In the genomic region with DNA sequence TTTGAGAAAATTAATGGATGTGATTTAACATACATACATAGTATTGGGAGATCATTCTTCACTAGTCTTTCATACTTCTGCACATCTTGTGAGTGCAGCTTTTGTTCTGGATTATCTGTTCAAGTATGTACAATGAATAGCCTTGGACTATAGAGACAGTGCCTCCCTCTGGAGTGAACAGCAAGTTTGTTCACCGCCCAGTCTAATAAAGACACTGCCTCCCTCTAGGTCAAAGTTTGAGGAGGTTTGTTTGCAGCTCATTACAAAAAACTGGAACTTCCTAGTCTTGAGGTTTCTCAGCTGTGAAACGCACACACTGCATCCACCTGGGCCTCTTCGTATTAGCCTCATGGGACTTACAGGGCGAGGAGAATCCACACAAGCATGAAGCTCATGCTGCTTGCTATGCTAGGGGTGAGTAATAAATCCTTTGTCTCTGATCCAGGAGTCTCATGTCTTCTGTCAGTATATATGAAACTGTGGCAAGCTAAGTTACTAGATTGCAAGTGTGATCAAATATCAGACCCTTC, we compare ENCODE assay signal across 21 cellular contexts.
"Had no signal": no experiment of that assay in that cellular context is flagged by ENCODE, and none has a peak within 500 bp of the region (broad histone marks: within the 10 kb centered on the region; RNA-seq: fewer than 3 reads in every experiment).

No MANE protein-coding gene starts in this region.

- H3K36me3 ChIP-seq: thoracic aorta, upper lobe of left lung had no signal

- H3K4me1 Mint-ChIP-seq: activated CD4-positive, alpha-beta T cell treated with anti-CD3 and anti-CD28 coated beads, Interleukin-2, amount 10 ng/mL, durations not matched to agents 24 days and 14 days; activated naive CD8-positive, alpha-beta T cell treated with anti-CD3 and anti-CD28 coated beads, Interleukin-2, amount 10 ng/mL, durations not matched to agents 7 days and 5 days; naive thymus-derived CD8-positive, alpha-beta T cell; stimulated activated effector memory CD8-positive, alpha-beta T cell treated with anti-CD3 and anti-CD28 coated beads, Interleukin-12 subunit alpha, Interleukin-12 subunit beta, amount 100 ng/mL, for 72 hours had no signal

- H3K79me2 ChIP-seq: hepatocyte, parathyroid adenoma had no signal

- H3K4me1 ChIP-seq: parathyroid adenoma had no signal

- H3K9ac ChIP-seq: parathyroid adenoma had no signal

- H3K27me3 ChIP-seq: body of pancreas, foreskin keratinocyte, hepatocyte, upper lobe of left lung had no signal

- H3K27ac Mint-ChIP-seq: activated CD4-positive, alpha-beta T cell treated with anti-CD3 and anti-CD28 coated beads, Interleukin-2, amount 10 ng/mL, durations not matched to agents 24 days and 14 days; activated CD8-positive, alpha-beta T cell treated with anti-CD3 and anti-CD28 coated beads for 36 hours; activated naive CD8-positive, alpha-beta T cell treated with anti-CD3 and anti-CD28 coated beads, Interleukin-2, amount 10 ng/mL, durations not matched to agents 7 days and 5 days; activated T-cell treated with anti-CD3 and anti-CD28 coated beads, Interleukin-2, amount 50 U/mL, for 24 hours; activated T-helper 2 cell treated with anti-CD3 and anti-CD28 coated beads, Interferon-gamma antibody, Interleukin-2, Interleukin-4, amounts not matched to agents 10 μg/mL and 5 μg/mL and 100 μg/mL, durations not matched to agents 14 hours and 24 hours and 36 hours; effector memory CD8-positive, alpha-beta T cell; naive thymus-derived CD8-positive, alpha-beta T cell; stimulated activated effector memory CD8-positive, alpha-beta T cell treated with anti-CD3 and anti-CD28 coated beads, Interleukin-12 subunit alpha, Interleukin-12 subunit beta, amount 100 ng/mL, for 72 hours had no signal

- H3K27ac ChIP-seq: body of pancreas, foreskin keratinocyte, hepatocyte, parathyroid adenoma, thoracic aorta, upper lobe of left lung had no signal

- H3K4me2 ChIP-seq: hepatocyte, smooth muscle cell had no signal

- DNase-seq: activated CD4-positive, alpha-beta T cell treated with anti-CD3 and anti-CD28 coated beads, Interleukin-2, amount 10 ng/mL, durations not matched to agents 24 days and 14 days; activated CD8-positive, alpha-beta T cell treated with anti-CD3 and anti-CD28 coated beads for 36 hours; activated naive CD4-positive, alpha-beta T cell treated with Interleukin-2 at 50 U/mL for 16 hours; activated naive CD8-positive, alpha-beta T cell treated with anti-CD3 and anti-CD28 coated beads, Interleukin-2, amount 10 ng/mL, durations not matched to agents 7 days and 5 days; activated T-cell treated with anti-CD3 and anti-CD28 coated beads, Interleukin-2, amount 50 U/mL, for 24 hours; body of pancreas; caudate nucleus; effector memory CD8-positive, alpha-beta T cell; foreskin keratinocyte; mesenchymal stem cell; naive thymus-derived CD8-positive, alpha-beta T cell; stimulated activated CD4-positive, alpha-beta T cell treated with anti-CD3 and anti-CD28 coated beads, Interleukin-4, amount 100 ng/mL, for 1 hour; T1000; upper lobe of left lung had no signal

- H3K36me3 Mint-ChIP-seq: activated naive CD8-positive, alpha-beta T cell treated with anti-CD3 and anti-CD28 coated beads, Interleukin-2, amount 10 ng/mL, durations not matched to agents 7 days and 5 days; naive thymus-derived CD8-positive, alpha-beta T cell; stimulated activated effector memory CD8-positive, alpha-beta T cell treated with anti-CD3 and anti-CD28 coated beads, Interleukin-12 subunit alpha, Interleukin-12 subunit beta, amount 100 ng/mL, for 72 hours had no signal

- ATAC-seq: activated CD8-positive, alpha-beta T cell treated with anti-CD3 and anti-CD28 coated beads for 36 hours; body of pancreas; effector memory CD8-positive, alpha-beta T cell; foreskin keratinocyte; naive thymus-derived CD8-positive, alpha-beta T cell; sciatic nerve; stimulated activated effector memory CD8-positive, alpha-beta T cell treated with anti-CD3 and anti-CD28 coated beads, Interleukin-12 subunit alpha, Interleukin-12 subunit beta, amount 100 ng/mL, for 72 hours had no signal

- H3K4me3 ChIP-seq: body of pancreas, hepatocyte, smooth muscle cell, thoracic aorta, upper lobe of left lung had no signal

- H3K4me3 Mint-ChIP-seq: activated CD4-positive, alpha-beta T cell treated with anti-CD3 and anti-CD28 coated beads, Interleukin-2, amount 10 ng/mL, durations not matched to agents 24 days and 14 days; activated CD8-positive, alpha-beta T cell treated with anti-CD3 and anti-CD28 coated beads for 36 hours; activated naive CD8-positive, alpha-beta T cell treated with anti-CD3 and anti-CD28 coated beads, Interleukin-2, amount 10 ng/mL, durations not matched to agents 7 days and 5 days; activated T-cell treated with anti-CD3 and anti-CD28 coated beads, Interleukin-2, amount 50 U/mL, for 24 hours; effector memory CD8-positive, alpha-beta T cell; naive thymus-derived CD8-positive, alpha-beta T cell; stimulated activated effector memory CD8-positive, alpha-beta T cell treated with anti-CD3 and anti-CD28 coated beads, Interleukin-12 subunit alpha, Interleukin-12 subunit beta, amount 100 ng/mL, for 72 hours had no signal

- H3K9me3 ChIP-seq: body of pancreas, thoracic aorta, upper lobe of left lung had no signal

- H3K9me3 Mint-ChIP-seq: activated CD4-positive, alpha-beta T cell treated with anti-CD3 and anti-CD28 coated beads, Interleukin-2, amount 10 ng/mL, durations not matched to agents 24 days and 14 days; activated CD8-positive, alpha-beta T cell treated with anti-CD3 and anti-CD28 coated beads for 36 hours; activated naive CD8-positive, alpha-beta T cell treated with anti-CD3 and anti-CD28 coated beads, Interleukin-2, amount 10 ng/mL, durations not matched to agents 7 days and 5 days; activated T-cell treated with anti-CD3 and anti-CD28 coated beads, Interleukin-2, amount 50 U/mL, for 24 hours; activated T-helper 2 cell treated with anti-CD3 and anti-CD28 coated beads, Interferon-gamma antibody, Interleukin-2, Interleukin-4, amounts not matched to agents 10 μg/mL and 5 μg/mL and 100 μg/mL, durations not matched to agents 14 hours and 24 hours and 36 hours; effector memory CD8-positive, alpha-beta T cell; naive thymus-derived CD8-positive, alpha-beta T cell; stimulated activated effector memory CD8-positive, alpha-beta T cell treated with anti-CD3 and anti-CD28 coated beads, Interleukin-12 subunit alpha, Interleukin-12 subunit beta, amount 100 ng/mL, for 72 hours had no signal

- H2AFZ ChIP-seq: hepatocyte, parathyroid adenoma had no signal
